Comparison of ENCODE assay signal across 23 cellular contexts in the genomic region with DNA sequence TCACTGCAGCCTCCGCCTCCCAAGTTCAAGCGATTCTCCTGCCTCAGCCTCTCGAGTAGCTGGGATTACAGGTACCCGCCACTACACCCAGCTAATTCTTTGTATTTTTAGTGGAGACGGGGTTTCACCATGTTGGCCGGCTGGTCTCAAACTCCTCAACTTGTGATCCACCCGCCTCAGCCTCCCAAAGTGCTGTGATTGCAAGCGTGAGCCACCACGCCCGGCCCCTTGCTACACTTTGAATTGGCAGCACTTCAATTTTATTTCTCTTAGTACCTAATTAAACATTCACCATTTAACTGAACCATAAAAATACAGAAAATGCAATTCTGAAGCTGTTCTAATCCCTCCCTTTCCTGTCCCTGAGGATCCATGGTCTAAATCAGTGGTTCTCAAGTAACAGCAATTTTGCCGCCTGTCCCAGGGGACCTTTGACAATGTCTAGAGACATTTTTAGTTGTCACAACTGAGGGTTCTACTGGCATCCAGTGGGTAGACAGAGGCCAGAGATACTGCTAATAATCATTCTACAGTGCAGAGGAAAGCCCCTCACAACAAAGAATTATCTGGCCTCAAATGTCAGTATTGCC. TPM values are rescaled to one million over a fixed set of nuclear protein-coding genes. Genes with fewer than 3 reads are reported as not detected.
DNase-seq lines count a peak whose midpoint lies in the region; ATAC-seq lines count a peak whose summit lies in the region.
"Had no signal": no experiment of that assay in that cellular context is flagged by ENCODE, and none has a peak within 500 bp of the region (broad histone marks: within the 10 kb centered on the region; RNA-seq: fewer than 3 reads in every experiment).

No MANE protein-coding gene starts in this region.

- peak overlapping the region; percentile 61 for H3K27ac Mint-ChIP-seq in activated T-cell treated with anti-CD3 and anti-CD28 coated beads, Interleukin-2, amount 50 U/mL, for 72 hours
- H3K27ac Mint-ChIP-seq: GM23338, H9 had no signal

- DNase-seq in activated T-cell treated with anti-CD3 and anti-CD28 coated beads, Interleukin-2, amount 50 U/mL, for 72 hours = no peak
- DNase-seq in activated T-cell treated with anti-CD3 and anti-CD28 coated beads, Interleukin-2, amount 50 U/mL, for 1 hour = no peak
- DNase-seq in NCI-H69 (lab: John Stamatoyannopoulos, UW) (peak; percentile 22), left colon (peak in 1 of 2 donors; percentile 61), NCI-H774 (lab: John Stamatoyannopoulos, UW) (no peak)
- DNase-seq in activated naive CD4-positive, alpha-beta T cell treated with Interleukin-2 at 50 U/mL for 16 hours = no peak
- DNase-seq: AML-193; CD8-positive, alpha-beta memory T cell; DMS 273 treated with DMSO at 0.1 percent for 48 hours; DMS79 treated with DMSO at 0.1 percent for 48 hours; GF-D8; H9; Kasumi-1; MV-4-11; NCI-H1105; NCI-H2029 treated with DMSO at 0.1 percent for 48 hours; NCI-H446 treated with DMSO at 0.1 percent for 48 hours; NCI-H526; Right ventricle myocardium superior; RPMI8226 had no signal

- no peaks in the 10 kb centered on the region for H3K27me3 Mint-ChIP-seq in activated T-cell treated with anti-CD3 and anti-CD28 coated beads, Interleukin-2, amount 50 U/mL, for 72 hours (ENCODE audit: low read depth)
- H3K27me3 Mint-ChIP-seq: CD8-positive, alpha-beta memory T cell had no signal

- intact Hi-C loops in left colon (cut with DNase I, micrococcal nuclease) = loop anchor here in 1 of 2 donors (10.0 kb wide), 1 partner anchor 47 kb away; no protein-coding TSS in a partner anchor

- no peak for ATAC-seq in activated T-cell treated with anti-CD3 and anti-CD28 coated beads, Interleukin-2, amount 50 U/mL, for 72 hours (replicated peaks in 1 of 2)
- ATAC-seq in left colon = peak; percentile 36
- ATAC-seq in HG02798 (IDR thresholded peaks at IDR 0.05; ENCODE audit: poor library complexity, unreplicated experiment) = no peak
- ATAC-seq: GM23338, HepG2 had no signal

- no peaks in the 10 kb centered on the region for H3K9me3 Mint-ChIP-seq in activated T-cell treated with anti-CD3 and anti-CD28 coated beads, Interleukin-2, amount 50 U/mL, for 72 hours
- H3K9me3 Mint-ChIP-seq: CD8-positive, alpha-beta memory T cell; GM23338; H9 had no signal

- H3K4me1 Mint-ChIP-seq in activated T-cell treated with anti-CD3 and anti-CD28 coated beads, Interleukin-2, amount 50 U/mL, for 72 hours (ENCODE audit: low read depth) = peaks cover 18% of the 10 kb centered on the region
- H3K4me1 Mint-ChIP-seq: GM23338, H9 had no signal

- no peak overlapping the region for H3K4me3 Mint-ChIP-seq in activated T-cell treated with anti-CD3 and anti-CD28 coated beads, Interleukin-2, amount 50 U/mL, for 72 hours
- H3K4me3 Mint-ChIP-seq: CD8-positive, alpha-beta memory T cell; GM23338; H9 had no signal

- H3K36me3 Mint-ChIP-seq in activated T-cell treated with anti-CD3 and anti-CD28 coated beads, Interleukin-2, amount 50 U/mL, for 72 hours (ENCODE audit: insufficient read depth in 2 of 2) = peaks cover 0 to 6% of the 10 kb centered on the region in 2 donors

RNA-seq across cellular contexts. Expression of gene BCL2L15, which starts 4.3 kb away (rescaled TPM):
- total RNA-seq in activated T-cell treated with anti-CD3 and anti-CD28 coated beads, Interleukin-2, amount 50 U/mL, for 72 hours = 1 to 10 TPM; 1.3 to 1.7 TPM
- total RNA-seq in left colon = 100 to 1,000 TPM; 157 to 187 TPM
- total RNA-seq: GM23338, Right ventricle myocardium superior had no signal

RNA-seq across cellular contexts. Expression of gene AP4B1, which starts 12.9 kb away (rescaled TPM):
- total RNA-seq in activated T-cell treated with anti-CD3 and anti-CD28 coated beads, Interleukin-2, amount 50 U/mL, for 72 hours = 10 to 100 TPM; 50.5 to 68.8 TPM
- total RNA-seq in left colon = 10 to 100 TPM; 19.0 to 22.6 TPM

RNA-seq across cellular contexts. Expression of gene DCLRE1B, which starts 13.4 kb away (rescaled TPM):
- 10 to 100 TPM; 13.8 to 17.8 TPM for total RNA-seq in activated T-cell treated with anti-CD3 and anti-CD28 coated beads, Interleukin-2, amount 50 U/mL, for 72 hours
- 1 to 10 TPM; 3.0 to 4.2 TPM for total RNA-seq in left colon

RNA-seq across cellular contexts. Expression of gene PTPN22, which starts 20.2 kb away (rescaled TPM):
- 10 to 100 TPM; 59.8 to 82.5 TPM for total RNA-seq in activated T-cell treated with anti-CD3 and anti-CD28 coated beads, Interleukin-2, amount 50 U/mL, for 72 hours
- total RNA-seq in left colon = 1 to 10 TPM; 5.6 to 5.7 TPM
- total RNA-seq: GM23338, H9, HepG2 had no signal

RNA-seq across cellular contexts. Expression of gene HIPK1, which starts 37.4 kb away (rescaled TPM):
- 10 to 100 TPM; 74.4 to 75.6 TPM for total RNA-seq in activated T-cell treated with anti-CD3 and anti-CD28 coated beads, Interleukin-2, amount 50 U/mL, for 72 hours
- total RNA-seq in left colon = 10 to 100 TPM; 67.4 to 68.2 TPM

Comparison
In these comparisons a context has a peak if more than half of its experiments do, and no peak if none do; other contexts are left out.
1. RNA of gene BCL2L15, which starts 4.3 kb away (total RNA-seq): 157 to 187 TPM in left colon; 1.3 to 1.7 TPM in activated T-cell treated with anti-CD3 and anti-CD28 coated beads, Interleukin-2, amount 50 U/mL, for 72 hours; every median in the first group is over 10 times any median in the second.